22 cellular contexts compared by ENCODE assay signal in the genomic region with DNA sequence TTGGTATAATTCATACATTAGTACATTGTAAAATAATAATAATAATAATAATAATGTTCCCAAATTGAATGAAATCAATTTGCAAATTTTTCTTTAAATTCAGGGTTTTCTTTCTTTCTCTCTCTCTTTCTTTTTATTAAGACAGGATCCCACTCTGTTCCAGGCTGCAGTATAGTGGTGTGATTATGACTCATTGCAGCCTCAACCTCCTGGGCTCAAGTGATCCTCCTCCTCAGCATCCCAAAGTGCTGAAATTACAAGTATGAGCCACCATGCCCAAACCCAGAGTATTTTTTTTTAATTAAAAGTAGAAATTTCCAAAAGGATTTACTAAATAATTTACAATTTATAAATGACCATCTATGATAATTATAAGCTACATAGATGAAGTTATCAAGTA.
DNase-seq lines count a peak whose midpoint lies in the region; ATAC-seq and TF ChIP-seq lines count a peak whose summit lies in the region.
"Had no signal": no experiment of that assay in that cellular context is flagged by ENCODE, and none has a peak within 500 bp of the region (broad histone marks: within the 10 kb centered on the region; RNA-seq: fewer than 3 reads in every experiment).

No MANE protein-coding gene starts in this region.

- H3K4me3 ChIP-seq in GM23248 (no peak overlapping the region), fibroblast of mammary gland (ENCODE audit: control insufficient read depth, low read depth, low read length) (no peak overlapping the region), retinal pigment epithelial cell (ENCODE audit: low read length) (no peak overlapping the region), osteoblast (ENCODE audit: insufficient read depth, low read length) (no peak overlapping the region)
- H3K4me3 ChIP-seq: HAP-1, smooth muscle cell had no signal

- H3K79me2 ChIP-seq in GM23248 (ENCODE audit: insufficient read depth) (no peaks in the 10 kb centered on the region), osteoblast (ENCODE audit: insufficient read depth, low read length) (no peaks in the 10 kb centered on the region)

- DNase-seq in GM23248 (peak; percentile 42), amniotic epithelial cell (ENCODE audit: low read depth) (peak; percentile 44), fibroblast of mammary gland (ENCODE audit: low read depth) (peak; percentile 57), retinal pigment epithelial cell (ENCODE audit: low read depth) (peak; percentile 14), osteoblast (ENCODE audit: insufficient read length, low spot score, missing footprints) (no peak)
- no peak for DNase-seq in stimulated activated CD4-positive, alpha-beta T cell treated with anti-CD3 and anti-CD28 coated beads, Interleukin-4, amount 100 ng/mL, for 1 hour
- DNase-seq: activated naive CD4-positive, alpha-beta T cell treated with anti-CD3 and anti-CD28 coated beads for 36 hours; Calu3; cerebellar nuclear complex; DND-41; erythroblast; glutamatergic neuron; Kasumi-1; NCI-H1048; NCI-H187; nucleus accumbens had no signal

- H4K20me1 ChIP-seq in GM23248 (ENCODE audit: insufficient read depth) (no peaks in the 10 kb centered on the region), osteoblast (ENCODE audit: insufficient read depth, low read length) (no peaks in the 10 kb centered on the region)

- H3K9me3 ChIP-seq in GM23248 (ENCODE audit: low read depth): no peaks in the 10 kb centered on the region
- H3K9me3 ChIP-seq in osteoblast (ENCODE audit: low read depth, low read length): no peaks in the 10 kb centered on the region
- H3K9me3 ChIP-seq: HAP-1 had no signal

- H3K4me1 ChIP-seq in GM23248 (ENCODE audit: insufficient read depth) (no peaks in the 10 kb centered on the region), osteoblast (ENCODE audit: insufficient read depth, low read length) (no peaks in the 10 kb centered on the region)
- H3K4me1 ChIP-seq: HAP-1 had no signal

- H2AFZ ChIP-seq in GM23248: no peak overlapping the region
- no peak overlapping the region for H2AFZ ChIP-seq in osteoblast (ENCODE audit: low read length)

- no peak for TF ChIP-seq CTCF in fibroblast of mammary gland (conservative IDR thresholded peaks at IDR 0.05; ENCODE audit: control insufficient read depth, insufficient read depth, low read depth, low read length)
- TF ChIP-seq CTCF in retinal pigment epithelial cell (conservative IDR thresholded peaks at IDR 0.05; ENCODE audit: low read depth, low read length): no peak
- TF ChIP-seq CTCF in osteoblast (IDR thresholded peaks at IDR 0.05; ENCODE audit: extremely low read depth, low read depth, low read length): no peak

- H3K27me3 ChIP-seq in GM23248 (replicated peaks; ENCODE audit: insufficient read depth) (no peaks in the 10 kb centered on the region), osteoblast (ENCODE audit: insufficient read depth, low read length) (no peaks in the 10 kb centered on the region)

- H3K36me3 ChIP-seq in GM23248 (ENCODE audit: low read depth) (0 out of 2 replicates have a peak, but pooled peaks cover 4% of the 10 kb centered on the region), osteoblast (ENCODE audit: insufficient read depth, low read length) (no peaks in the 10 kb centered on the region)
- H3K36me3 ChIP-seq: HAP-1 had no signal

- no peaks in the 10 kb centered on the region for H3F3A ChIP-seq in GM23248 (ENCODE audit: insufficient read depth)

- ATAC-seq in GM21528 (IDR thresholded peaks at IDR 0.05; ENCODE audit: low FRiP score, unreplicated experiment): no peak
- ATAC-seq: stimulated activated effector memory CD8-positive, alpha-beta T cell treated with anti-CD3 and anti-CD28 coated beads, Interleukin-12 subunit alpha, Interleukin-12 subunit beta, amount 100 ng/mL, for 72 hours; WTC11 had no signal

- H3K27ac ChIP-seq in GM23248 (no peak overlapping the region), osteoblast (ENCODE audit: low read depth, low read length) (no peak overlapping the region)
- H3K27ac ChIP-seq: C4-2B had no signal

- no peaks in the 10 kb centered on the region for H3K9me2 ChIP-seq in GM23248 (ENCODE audit: insufficient read depth)

- H3K4me2 ChIP-seq in GM23248 (ENCODE audit: unreplicated experiment) (no peak overlapping the region), osteoblast (ENCODE audit: insufficient read depth, low read length) (no peak overlapping the region)
- H3K4me2 ChIP-seq: smooth muscle cell had no signal

- in situ Hi-C loops in GM23248 (cut with MboI): no loop called here

- H3K9ac ChIP-seq in GM23248: no peak overlapping the region

Comparison
In these comparisons a context has a peak if more than half of its experiments do, and no peak if none do; other contexts are left out.
1. DNase-seq: peak in GM23248 (single experiment), amniotic epithelial cell (single experiment), fibroblast of mammary gland (single experiment) and retinal pigment epithelial cell (single experiment); none in osteoblast (single experiment) and stimulated activated CD4-positive, alpha-beta T cell treated with anti-CD3 and anti-CD28 coated beads, Interleukin-4, amount 100 ng/mL, for 1 hour (single experiment).